In genomic region chr21:26085100-26085499, GRCh38 we compare ENCODE assay signal across 25 cellular contexts.
"Had no signal": no experiment of that assay in that cellular context is flagged by ENCODE, and none has a peak within 500 bp of the region (broad histone marks: within the 10 kb centered on the region; RNA-seq: fewer than 3 reads in every experiment).

No MANE protein-coding gene starts in this region.

- H3K27me3 ChIP-seq: SJSA1 had no signal

- H3K27ac ChIP-seq: KMS-11, SJSA1 had no signal

- H3K4me2 ChIP-seq: KMS-11 had no signal

- H3K9me3 ChIP-seq: SJSA1 had no signal

- H3K27ac Mint-ChIP-seq: IgD-negative memory B cell had no signal

- H3K4me3 ChIP-seq: K562, SJSA1, SK-N-MC had no signal

- H3K27me3 Mint-ChIP-seq: IgD-negative memory B cell had no signal

- H3K4me1 ChIP-seq: SJSA1 had no signal

- DNase-seq: Kasumi-1, MV-4-11, NCI-H1048, NCI-H1105, NCI-H1417, NCI-H146, NCI-H1694 treated with DMSO at 0.1 percent for 48 hours, NCI-H2029, NCI-H2081 treated with DMSO at 0.1 percent for 48 hours, NCI-H2171, NCI-H226, NCI-H446, NCI-H510A, NCI-H524 treated with DMSO at 0.1 percent for 48 hours, NCI-H69, NCI-H774, Right ventricle myocardium superior, RPMI8226, SIG-M5 had no signal

- H3K4me3 Mint-ChIP-seq: IgD-negative memory B cell had no signal

- ATAC-seq: HepG2, K562 had no signal
